Comparison of ENCODE assay signal across 10 cellular contexts in genomic region chr6:37175332-37176267, GRCh38. TPM values are rescaled to one million over a fixed set of nuclear protein-coding genes. Genes with fewer than 3 reads are reported as not detected.
DNase-seq lines count a peak whose midpoint lies in the region; ATAC-seq, FAIRE-seq and TF ChIP-seq lines count a peak whose summit lies in the region.
"Had no signal": no experiment of that assay in that cellular context is flagged by ENCODE, and none has a peak within 500 bp of the region (broad histone marks: within the 10 kb centered on the region; RNA-seq: fewer than 3 reads in every experiment).

No MANE protein-coding gene starts in this region.

- H3K4me1 Mint-ChIP-seq in T-helper 1 cell treated with Interleukin-12 subunit alpha and Interleukin-12 subunit beta and Interleukin-4 antibody, amounts not matched to agents 30 μg/mL and 1 μg/mL, for 36 hours (ENCODE audit: low read depth), result peaks cover 49% of the 10 kb centered on the region
- peaks cover 27% of the 10 kb centered on the region for H3K4me1 Mint-ChIP-seq in chondrocyte (ENCODE audit: low read depth)

- no peak for FAIRE-seq in frontal cortex (lab: Jason Lieb, UNC)

- peak; percentile 39 for ATAC-seq in GM21825 (IDR thresholded peaks at IDR 0.05; ENCODE audit: unreplicated experiment)

- H3K4me3 ChIP-seq in GM12865 (ENCODE audit: low read depth, low read length), result no peak overlapping the region

- no peaks in the 10 kb centered on the region for H3K27me3 Mint-ChIP-seq in T-helper 1 cell treated with Interleukin-12 subunit alpha and Interleukin-12 subunit beta and Interleukin-4 antibody, amounts not matched to agents 30 μg/mL and 1 μg/mL, for 36 hours (ENCODE audit: low read depth)
- H3K27me3 Mint-ChIP-seq in chondrocyte (ENCODE audit: low read depth), result no peaks in the 10 kb centered on the region

- H3K9me3 Mint-ChIP-seq in T-helper 1 cell treated with Interleukin-12 subunit alpha and Interleukin-12 subunit beta and Interleukin-4 antibody, amounts not matched to agents 30 μg/mL and 1 μg/mL, for 36 hours, result peaks cover 4% of the 10 kb centered on the region
- no peaks in the 10 kb centered on the region for H3K9me3 Mint-ChIP-seq in chondrocyte (ENCODE audit: low read depth)

- peaks cover 74% of the 10 kb centered on the region for H3K36me3 Mint-ChIP-seq in T-helper 1 cell treated with Interleukin-12 subunit alpha and Interleukin-12 subunit beta and Interleukin-4 antibody, amounts not matched to agents 30 μg/mL and 1 μg/mL, for 36 hours (ENCODE audit: low read depth)
- peaks cover 20% of the 10 kb centered on the region for H3K36me3 Mint-ChIP-seq in chondrocyte (ENCODE audit: low read depth)

- no peak for TF ChIP-seq CTCF in GM12865 (IDR thresholded peaks at IDR 0.05; ENCODE audit: insufficient read depth, low read depth, low read length, missing control alignments)
- TF ChIP-seq CTCF in chondrocyte (IDR thresholded peaks at IDR 0.05), result no peak

- DNase-seq in GM12865 (ENCODE audit: low read depth) (peak; percentile 78), fibroblast of peridontal ligament (ENCODE audit: extremely low read depth) (peak; percentile 28), chondrocyte (ENCODE audit: low spot score) (no peak), middle frontal gyrus (ENCODE audit: extremely low spot score, low spot score) (no peak), NCI-H774 (lab: John Stamatoyannopoulos, UW) (no peak), frontal cortex (ENCODE audit: low spot score in 2 of 2) (no peak)
- DNase-seq: NCI-H2081 treated with DMSO at 0.1 percent for 48 hours; stimulated activated naive CD4-positive, alpha-beta T cell had no signal

- peak overlapping the region; percentile 94 for H3K4me3 Mint-ChIP-seq in T-helper 1 cell treated with Interleukin-12 subunit alpha and Interleukin-12 subunit beta and Interleukin-4 antibody, amounts not matched to agents 30 μg/mL and 1 μg/mL, for 36 hours
- no peak overlapping the region for H3K4me3 Mint-ChIP-seq in chondrocyte (ENCODE audit: unreplicated experiment)

- H3K27ac Mint-ChIP-seq in T-helper 1 cell treated with Interleukin-12 subunit alpha and Interleukin-12 subunit beta and Interleukin-4 antibody, amounts not matched to agents 30 μg/mL and 1 μg/mL, for 36 hours, result peak overlapping the region; percentile 94
- no peak overlapping the region for H3K27ac Mint-ChIP-seq in chondrocyte (ENCODE audit: unreplicated experiment)

RNA-seq across cellular contexts. Expression of gene PIM1, which starts 5.6 kb away (rescaled TPM):
- total RNA-seq in chondrocyte, result 11.3 to 15.1 TPM (median 13.0 TPM) in 3 replicates
- total RNA-seq in frontal cortex, result 20.4 TPM

Comparison
In these comparisons a context has a peak if more than half of its experiments do, and no peak if none do; other contexts are left out.
1. DNase-seq: peak in GM12865 (single experiment) and fibroblast of peridontal ligament (single experiment); none in chondrocyte (single experiment), middle frontal gyrus (single experiment), NCI-H774 (single experiment) and frontal cortex (0 of 2).